14 cellular contexts compared by ENCODE assay signal in the genomic region with DNA sequence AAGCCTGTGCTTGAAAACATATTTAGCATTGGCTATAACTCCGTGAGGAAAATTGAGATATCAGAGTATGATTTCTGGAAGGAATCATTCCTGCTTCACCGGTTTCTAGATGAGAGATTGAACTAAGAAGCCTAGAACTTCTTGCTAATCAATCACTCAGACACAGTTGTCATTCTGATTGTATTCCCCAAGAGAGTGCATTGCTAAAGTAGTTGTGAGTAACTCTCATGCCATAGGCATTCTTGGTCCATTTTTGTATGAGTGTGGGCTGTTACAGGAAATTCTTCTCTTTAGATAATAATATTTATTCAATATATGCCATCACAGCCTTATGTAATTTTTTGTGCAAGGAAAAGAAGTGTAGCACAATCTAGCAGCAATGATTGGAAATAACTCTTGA.
"Had no signal": no experiment of that assay in that cellular context is flagged by ENCODE, and none has a peak within 500 bp of the region (broad histone marks: within the 10 kb centered on the region; RNA-seq: fewer than 3 reads in every experiment).

No MANE protein-coding gene starts in this region.

- H3K9me3 ChIP-seq: lower lobe of right lung, vagina had no signal

- DNase-seq: activated CD4-positive, alpha-beta T cell treated with anti-CD3 and anti-CD28 coated beads, Interleukin-2, amount 10 ng/mL, durations not matched to agents 24 days and 14 days; activated CD8-positive, alpha-beta T cell treated with anti-CD3 and anti-CD28 coated beads for 36 hours; activated naive CD4-positive, alpha-beta T cell treated with Interleukin-2 at 50 U/mL for 16 hours; activated naive CD8-positive, alpha-beta T cell treated with anti-CD3 and anti-CD28 coated beads, Interleukin-2, amount 10 ng/mL, durations not matched to agents 7 days and 5 days; activated T-cell treated with anti-CD3 and anti-CD28 coated beads, Interleukin-2, amount 50 U/mL, for 24 hours; cerebellar nuclear complex; cortex of kidney; lower lobe of right lung; nephron progenitor cell; stimulated activated CD4-positive, alpha-beta T cell treated with anti-CD3 and anti-CD28 coated beads, Interleukin-2, amount 100 ng/mL, for 48 hours; T-cell had no signal

- H3K27me3 ChIP-seq: esophagus muscularis mucosa, tibial nerve, vagina had no signal

- H3K4me3 ChIP-seq: esophagus muscularis mucosa, lower lobe of right lung, tibial nerve, vagina had no signal

- H3K36me3 ChIP-seq: esophagus muscularis mucosa, lower lobe of right lung, tibial nerve, vagina had no signal

- ATAC-seq: activated CD8-positive, alpha-beta T cell treated with anti-CD3 and anti-CD28 coated beads for 36 hours; lower lobe of right lung; T-cell had no signal

- H3K27ac ChIP-seq: esophagus muscularis mucosa, lower lobe of right lung, tibial nerve, vagina had no signal

- H3K4me1 ChIP-seq: esophagus muscularis mucosa, lower lobe of right lung, tibial nerve, vagina had no signal
